Comparison of ENCODE assay signal across 23 cellular contexts in genomic region chr5:99141534-99142135, GRCh38.
DNase-seq lines count a peak whose midpoint lies in the region; ATAC-seq and TF ChIP-seq lines count a peak whose summit lies in the region.
"Had no signal": no experiment of that assay in that cellular context is flagged by ENCODE, and none has a peak within 500 bp of the region (broad histone marks: within the 10 kb centered on the region; RNA-seq: fewer than 3 reads in every experiment).

No MANE protein-coding gene starts in this region.

- H3K36me3 Mint-ChIP-seq in activated naive CD8-positive, alpha-beta T cell treated with anti-CD3 and anti-CD28 coated beads, Interleukin-2, amount 50 U/mL, for 24 hours (ENCODE audit: low read depth) = no peaks in the 10 kb centered on the region
- H3K36me3 Mint-ChIP-seq in activated naive CD8-positive, alpha-beta T cell treated with anti-CD3 and anti-CD28 coated beads for 36 hours = no peaks in the 10 kb centered on the region
- H3K36me3 Mint-ChIP-seq in activated T-helper 17 cell treated with anti-CD3 and anti-CD28 coated beads, Interleukin-2, amount 50 U/mL, for 72 hours (ENCODE audit: low read depth) = no peaks in the 10 kb centered on the region

- H3K79me2 ChIP-seq in hepatocyte = no peaks in the 10 kb centered on the region

- H3K4me1 Mint-ChIP-seq in activated naive CD8-positive, alpha-beta T cell treated with anti-CD3 and anti-CD28 coated beads, Interleukin-2, amount 50 U/mL, for 24 hours = no peaks in the 10 kb centered on the region
- no peaks in the 10 kb centered on the region for H3K4me1 Mint-ChIP-seq in activated naive CD8-positive, alpha-beta T cell treated with anti-CD3 and anti-CD28 coated beads for 36 hours
- H3K4me1 Mint-ChIP-seq in activated T-helper 17 cell treated with anti-CD3 and anti-CD28 coated beads, Interleukin-2, amount 50 U/mL, for 72 hours = no peaks in the 10 kb centered on the region
- H3K4me1 Mint-ChIP-seq: central memory CD8-positive, alpha-beta T cell; IgD-negative memory B cell; nephron had no signal

- H3K4me3 ChIP-seq in hepatocyte = no peak overlapping the region
- H3K4me3 ChIP-seq: heart left ventricle, prostate gland, smooth muscle cell had no signal

- H3K4me1 ChIP-seq in hepatocyte (ENCODE audit: insufficient read depth) = no peaks in the 10 kb centered on the region
- H3K4me1 ChIP-seq: heart left ventricle, prostate gland had no signal

- H3K36me3 ChIP-seq in hepatocyte (replicated peaks; ENCODE audit: insufficient read depth, low read depth) = no peaks in the 10 kb centered on the region
- H3K36me3 ChIP-seq: heart left ventricle, prostate gland had no signal

- ATAC-seq in activated naive CD8-positive, alpha-beta T cell treated with anti-CD3 and anti-CD28 coated beads, Interleukin-2, amount 50 U/mL, for 24 hours = peak; percentile 33
- ATAC-seq in activated T-helper 17 cell treated with anti-CD3 and anti-CD28 coated beads, Interleukin-2, amount 50 U/mL, for 72 hours (replicated peaks) = no peak
- ATAC-seq: heart left ventricle had no signal

- H3K27me3 ChIP-seq in hepatocyte = no peaks in the 10 kb centered on the region

- TF ChIP-seq CTCF in RWPE1 (conservative IDR thresholded peaks at IDR 0.05; ENCODE audit: low read depth) (no peak), hepatocyte (IDR thresholded peaks at IDR 0.05; ENCODE audit: poor library complexity) (no peak)

- CTCF ChIA-PET in RWPE1 (lab: Yijun Ruan, JAX) = no interaction called here

- no peaks in the 10 kb centered on the region for H4K20me1 ChIP-seq in hepatocyte (ENCODE audit: insufficient read depth, poor library complexity, severe bottlenecking)

- no peak for DNase-seq in activated naive CD8-positive, alpha-beta T cell treated with anti-CD3 and anti-CD28 coated beads, Interleukin-2, amount 50 U/mL, for 24 hours
- DNase-seq in activated naive CD8-positive, alpha-beta T cell treated with anti-CD3 and anti-CD28 coated beads for 36 hours = no peak
- DNase-seq in RWPE1 (ENCODE audit: low spot score) (peak; percentile 12), hepatocyte (ENCODE audit: low spot score) (peak; percentile 13), germinal center (ENCODE audit: low spot score) (no peak), NCI-H524 (lab: John Stamatoyannopoulos, UW) (no peak)
- no peak for DNase-seq in activated naive CD4-positive, alpha-beta T cell treated with anti-CD3 and anti-CD28 coated beads, Interleukin-2, amount 50 U/mL, for 16 hours
- DNase-seq: 8988T; activated CD4-positive, CD25-positive, alpha-beta regulatory T cell treated with anti-CD3 and anti-CD28 coated beads, Interleukin-2, amount 50 U/mL, for 72 hours; activated CD8-positive, alpha-beta memory T cell treated with anti-CD3 and anti-CD28 coated beads for 24 hours; DMS79; heart left ventricle; islet precursor cell; NCI-H2081; NCI-H510A treated with DMSO at 0.1 percent for 48 hours; stimulated activated CD8-positive, alpha-beta memory T cell treated with anti-CD3 and anti-CD28 coated beads, Interleukin-4, amount 100 ng/mL, for 48 hours had no signal

- no peaks in the 10 kb centered on the region for H3K27me3 Mint-ChIP-seq in activated naive CD8-positive, alpha-beta T cell treated with anti-CD3 and anti-CD28 coated beads, Interleukin-2, amount 50 U/mL, for 24 hours
- peaks cover 10% of the 10 kb centered on the region for H3K27me3 Mint-ChIP-seq in activated naive CD8-positive, alpha-beta T cell treated with anti-CD3 and anti-CD28 coated beads for 36 hours
- H3K27me3 Mint-ChIP-seq in activated T-helper 17 cell treated with anti-CD3 and anti-CD28 coated beads, Interleukin-2, amount 50 U/mL, for 72 hours = peaks cover 12% of the 10 kb centered on the region

- POLR2A ChIA-PET in RWPE1 (lab: Yijun Ruan, JAX; ENCODE audit: low non-redundant PET) = no interaction called here

- no peaks in the 10 kb centered on the region for H3K9me3 ChIP-seq in hepatocyte (ENCODE audit: low read depth)
- H3K9me3 ChIP-seq: prostate gland had no signal

- H3K27ac ChIP-seq in RWPE1 (no peak overlapping the region), hepatocyte (no peak overlapping the region)
- H3K27ac ChIP-seq: heart left ventricle, prostate gland had no signal

- no peak overlapping the region for H3K4me3 Mint-ChIP-seq in activated naive CD8-positive, alpha-beta T cell treated with anti-CD3 and anti-CD28 coated beads, Interleukin-2, amount 50 U/mL, for 24 hours
- H3K4me3 Mint-ChIP-seq in activated naive CD8-positive, alpha-beta T cell treated with anti-CD3 and anti-CD28 coated beads for 36 hours = no peak overlapping the region
- no peak overlapping the region for H3K4me3 Mint-ChIP-seq in activated T-helper 17 cell treated with anti-CD3 and anti-CD28 coated beads, Interleukin-2, amount 50 U/mL, for 72 hours
- H3K4me3 Mint-ChIP-seq: activated T-helper 1 cell treated with anti-CD3 and anti-CD28 coated beads, Interleukin-12 subunit alpha, Interleukin-12 subunit beta, Interleukin-2, Interleukin-4 antibody, amounts not matched to agents 30 ng/mL and 10 ng/mL and 1 ng/mL, durations not matched to agents 14 hours and 24 hours and 36 hours; central memory CD8-positive, alpha-beta T cell; IgD-negative memory B cell; nephron had no signal

- H3K27ac Mint-ChIP-seq in activated naive CD8-positive, alpha-beta T cell treated with anti-CD3 and anti-CD28 coated beads, Interleukin-2, amount 50 U/mL, for 24 hours = no peak overlapping the region
- H3K27ac Mint-ChIP-seq in activated naive CD8-positive, alpha-beta T cell treated with anti-CD3 and anti-CD28 coated beads for 36 hours = no peak overlapping the region
- H3K27ac Mint-ChIP-seq in activated T-helper 17 cell treated with anti-CD3 and anti-CD28 coated beads, Interleukin-2, amount 50 U/mL, for 72 hours = no peak overlapping the region
- H3K27ac Mint-ChIP-seq: activated T-helper 1 cell treated with anti-CD3 and anti-CD28 coated beads, Interleukin-12 subunit alpha, Interleukin-12 subunit beta, Interleukin-2, Interleukin-4 antibody, amounts not matched to agents 30 ng/mL and 10 ng/mL and 1 ng/mL, durations not matched to agents 14 hours and 24 hours and 36 hours; IgD-negative memory B cell; nephron had no signal

- H2AFZ ChIP-seq in hepatocyte = no peak overlapping the region

- H3K9me3 Mint-ChIP-seq in activated naive CD8-positive, alpha-beta T cell treated with anti-CD3 and anti-CD28 coated beads, Interleukin-2, amount 50 U/mL, for 24 hours = peaks cover 18% of the 10 kb centered on the region
- H3K9me3 Mint-ChIP-seq in activated naive CD8-positive, alpha-beta T cell treated with anti-CD3 and anti-CD28 coated beads for 36 hours = peaks cover 8% of the 10 kb centered on the region
- H3K9me3 Mint-ChIP-seq in activated T-helper 17 cell treated with anti-CD3 and anti-CD28 coated beads, Interleukin-2, amount 50 U/mL, for 72 hours = peaks cover 13% of the 10 kb centered on the region
- H3K9me3 Mint-ChIP-seq: activated T-helper 1 cell treated with anti-CD3 and anti-CD28 coated beads, Interleukin-12 subunit alpha, Interleukin-12 subunit beta, Interleukin-2, Interleukin-4 antibody, amounts not matched to agents 30 ng/mL and 10 ng/mL and 1 ng/mL, durations not matched to agents 14 hours and 24 hours and 36 hours had no signal

- no peaks in the 10 kb centered on the region for H3K9me2 ChIP-seq in hepatocyte (replicated peaks; ENCODE audit: insufficient read depth)

- H3K4me2 ChIP-seq in hepatocyte = no peak overlapping the region
- H3K4me2 ChIP-seq: smooth muscle cell had no signal

- 70% methylated on average over 3 of the region's 3 CpGs for WGBS in hepatocyte (ENCODE audit: low lambda C conversion rate, missing lambda C conversion rate)

Comparison
In these comparisons a context has a peak if more than half of its experiments do, and no peak if none do; other contexts are left out.
1. DNase-seq: peak in RWPE1 (single experiment) and hepatocyte (single experiment); none in activated naive CD8-positive, alpha-beta T cell treated with anti-CD3 and anti-CD28 coated beads, Interleukin-2, amount 50 U/mL, for 24 hours (single experiment), activated naive CD8-positive, alpha-beta T cell treated with anti-CD3 and anti-CD28 coated beads for 36 hours (single experiment), germinal center (single experiment), NCI-H524 (0 of 2) and activated naive CD4-positive, alpha-beta T cell treated with anti-CD3 and anti-CD28 coated beads, Interleukin-2, amount 50 U/mL, for 16 hours (single experiment).